Comparison of ENCODE assay signal across 19 cellular contexts in the genomic region with DNA sequence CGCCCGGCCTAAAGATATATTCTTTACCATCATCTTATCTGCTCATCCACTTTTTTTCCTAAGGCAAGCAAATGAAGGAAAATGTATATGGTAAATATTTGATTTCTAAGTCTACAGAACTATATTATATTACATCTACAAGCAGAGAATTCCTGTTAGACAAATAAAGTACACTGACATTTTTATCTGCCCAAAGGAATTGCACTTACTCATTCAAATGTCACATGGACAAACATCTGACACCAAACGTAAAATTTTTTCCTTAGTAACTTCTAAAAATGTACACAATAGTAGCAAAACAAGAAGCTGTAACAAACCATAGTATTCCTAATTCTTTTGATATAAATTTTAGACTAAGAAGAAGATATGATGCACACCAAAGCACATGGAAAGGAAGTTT. TPM values are rescaled to one million over a fixed set of nuclear protein-coding genes. Genes with fewer than 3 reads are reported as not detected.
A peak's percentile ranks its signal among the peaks of the same experiment; 100 is the strongest.
DNase-seq lines count a peak whose midpoint lies in the region; ATAC-seq and TF ChIP-seq lines count a peak whose summit lies in the region.
"Had no signal": no experiment of that assay in that cellular context is flagged by ENCODE, and none has a peak within 500 bp of the region (broad histone marks: within the 10 kb centered on the region; RNA-seq: fewer than 3 reads in every experiment).

No MANE protein-coding gene starts in this region.

- H3K27ac ChIP-seq in Karpas-422 (ENCODE audit: low read length) (peak overlapping the region; percentile 42; the same call in 1 of the 2 replicates), gastrocnemius medialis (peak overlapping the region; percentile 23 to 66 (median 58))
- H3K27ac ChIP-seq: upper lobe of left lung had no signal

- H3K79me2 ChIP-seq in Karpas-422 (ENCODE audit: low read length): peaks cover 77% of the 10 kb centered on the region

- no peak overlapping the region for H2AFZ ChIP-seq in Karpas-422 (ENCODE audit: low read length)

- no peak overlapping the region for H3K4me3 ChIP-seq in Karpas-422 (ENCODE audit: low read length)
- H3K4me3 ChIP-seq in fibroblast of mammary gland (ENCODE audit: control insufficient read depth, low read depth, low read length): no peak overlapping the region
- no peak overlapping the region for H3K4me3 ChIP-seq in gastrocnemius medialis
- H3K4me3 ChIP-seq: HAP-1, upper lobe of left lung had no signal

- H3K9ac ChIP-seq in Karpas-422 (ENCODE audit: low read length): no peak overlapping the region

- ATAC-seq in gastrocnemius medialis: no peak
- no peak for ATAC-seq in omental fat pad (ENCODE audit: low FRiP score)
- ATAC-seq: left colon had no signal

- no peak for DNase-seq in Karpas-422
- peak; percentile 39 for DNase-seq in amniotic epithelial cell (ENCODE audit: low read depth)
- peak; percentile 31 for DNase-seq in fibroblast of mammary gland (ENCODE audit: low read depth)
- no peak for DNase-seq in gastrocnemius medialis
- no peak for DNase-seq in stimulated activated CD8-positive, alpha-beta memory T cell treated with anti-CD3 and anti-CD28 coated beads, Interleukin-4, amount 100 ng/mL, for 48 hours
- DNase-seq in superior temporal gyrus (ENCODE audit: extremely low spot score): no peak
- DNase-seq in omental fat pad (ENCODE audit: low spot score): no peak
- DNase-seq: activated naive CD8-positive, alpha-beta T cell treated with anti-CD3 and anti-CD28 coated beads, Interleukin-2, amount 10 ng/mL, durations not matched to agents 7 days and 5 days; caudate nucleus; COR-L47; glutamatergic neuron; left colon; NCI-H1417 treated with DMSO at 0.1 percent for 48 hours; NCI-H524; small intestine; stimulated activated CD4-positive, alpha-beta T cell treated with anti-CD3 and anti-CD28 coated beads, Interleukin-2, amount 100 ng/mL, for 48 hours; stimulated activated naive CD8-positive, alpha-beta T cell treated with anti-CD3 and anti-CD28 coated beads, Interleukin-15, Interleukin-2, amounts not matched to agents 100 U/mL and 50 U/mL, for 24 hours; upper lobe of left lung had no signal

- H3K27me3 ChIP-seq in Karpas-422 (ENCODE audit: low read length): no peaks in the 10 kb centered on the region
- no peaks in the 10 kb centered on the region for H3K27me3 ChIP-seq in gastrocnemius medialis
- H3K27me3 ChIP-seq: upper lobe of left lung had no signal

- H3K4me2 ChIP-seq in Karpas-422 (ENCODE audit: low read depth, low read length, poor library complexity, severe bottlenecking): no peak overlapping the region

- peaks cover 25% of the 10 kb centered on the region; the same call in 1 of the 2 replicates for H4K20me1 ChIP-seq in Karpas-422 (ENCODE audit: insufficient read depth, low read depth, low read length)

- H3K4me1 ChIP-seq in Karpas-422 (ENCODE audit: low read length) (peaks cover 84% of the 10 kb centered on the region), gastrocnemius medialis (peaks cover 74 to 76% of the 10 kb centered on the region in 2 donors)
- H3K4me1 ChIP-seq: HAP-1 had no signal

- intact Hi-C loops in gastrocnemius medialis (cut with DNase I; ENCODE audit: low total_unique reads): loop anchor here (5.0 to 10.0 kb wide), 3 partner anchors 49 to 268 kb away; a partner anchor contains a TSS

- in situ Hi-C loops in gastrocnemius medialis (cut with MboI; ENCODE audit: low sequenced_read_pairs in 4 of 4): no loop called here

- no peak for TF ChIP-seq POLR2A in gastrocnemius medialis (IDR thresholded peaks at IDR 0.05)

- H3K9me3 ChIP-seq in Karpas-422 (ENCODE audit: low read length): no peaks in the 10 kb centered on the region
- H3K9me3 ChIP-seq in gastrocnemius medialis: no peaks in the 10 kb centered on the region
- H3K9me3 ChIP-seq: HAP-1, upper lobe of left lung had no signal

- TF ChIP-seq CTCF in fibroblast of mammary gland (conservative IDR thresholded peaks at IDR 0.05; ENCODE audit: control insufficient read depth, insufficient read depth, low read depth, low read length): no peak
- TF ChIP-seq CTCF in gastrocnemius medialis (IDR thresholded peaks at IDR 0.05 in 4 of 5, conservative IDR thresholded peaks at IDR 0.05 in 1 of 5): no peak
- no peak for TF ChIP-seq CTCF in omental fat pad (IDR thresholded peaks at IDR 0.05)

- no peaks in the 10 kb centered on the region for H3K9me2 ChIP-seq in Karpas-422 (replicated peaks; ENCODE audit: insufficient read depth, low read length)

- H3K36me3 ChIP-seq in Karpas-422 (ENCODE audit: insufficient read depth, low read length) (no peaks in the 10 kb centered on the region), gastrocnemius medialis (no peaks in the 10 kb centered on the region)
- H3K36me3 ChIP-seq: HAP-1, upper lobe of left lung had no signal

RNA-seq across cellular contexts. Expression of a gene that starts 51.0 kb away (rescaled TPM):
- total RNA-seq in Karpas-422 (2014; rRNA removed; shearing (Covaris generic); ENCODE audit: low replicate concordance): 5.4 and 11.9 TPM in 2 replicates
- 10 to 100 TPM; 10.1 to 21.3 (median 10.6) TPM for total RNA-seq in gastrocnemius medialis
- total RNA-seq in omental fat pad: 10 to 100 TPM; 16.8 to 28.7 (median 22.7) TPM

Comparison
In these comparisons a context has a peak if more than half of its experiments do, and no peak if none do; other contexts are left out.
1. DNase-seq: peak in amniotic epithelial cell (single experiment) and fibroblast of mammary gland (single experiment); none in Karpas-422 (single experiment), gastrocnemius medialis (0 of 2), stimulated activated CD8-positive, alpha-beta memory T cell treated with anti-CD3 and anti-CD28 coated beads, Interleukin-4, amount 100 ng/mL, for 48 hours (single experiment), superior temporal gyrus (single experiment) and omental fat pad (single experiment).